In genomic region chr2:173193925-173194324, GRCh38 we compare ENCODE assay signal across 15 cellular contexts.
DNase-seq lines count a peak whose midpoint lies in the region; ATAC-seq, FAIRE-seq and TF ChIP-seq lines count a peak whose summit lies in the region.
"Had no signal": no experiment of that assay in that cellular context is flagged by ENCODE, and none has a peak within 500 bp of the region (broad histone marks: within the 10 kb centered on the region; RNA-seq: fewer than 3 reads in every experiment).

No MANE protein-coding gene starts in this region.

- peak overlapping the region; percentile 79; the same call in 1 of the 2 replicates for H2BK5ac ChIP-seq in H1 (ENCODE audit: low read depth, low read length)
- H2BK5ac ChIP-seq in mesendoderm (ENCODE audit: low read length) = peak overlapping the region; percentile 32

- H3K23ac ChIP-seq in H1 (ENCODE audit: insufficient read length) = no peak overlapping the region
- H3K23ac ChIP-seq in mesendoderm (ENCODE audit: low read length) = no peak overlapping the region

- H4K20me1 ChIP-seq in H1 (replicated peaks in 1 of 2; ENCODE audit: control insufficient read depth in 1 of 2, insufficient read depth in 2 of 2, low read length in 2 of 2) = no peaks in the 10 kb centered on the region

- POLR2A ChIA-PET in H1 (lab: Charles Lee; ENCODE audit: partially characterized antibody) = no interaction called here

- H3K4me2 ChIP-seq in H1 (ENCODE audit: insufficient read depth in 1 of 2, low read depth in 2 of 2, low read length in 2 of 2) (no peak overlapping the region), mesendoderm (ENCODE audit: low read length) (no peak overlapping the region)

- H3K23me2 ChIP-seq in H1 (ENCODE audit: low read depth, low read length) = no peaks in the 10 kb centered on the region

- TF ChIP-seq RAD21 in H1 (IDR thresholded peaks at IDR 0.05 in 1 of 2, conservative IDR thresholded peaks at IDR 0.05 in 1 of 2; ENCODE audit: low read depth in 2 of 2, low read length in 2 of 2) = no peak

- H3K56ac ChIP-seq in H1 (replicated peaks; ENCODE audit: insufficient read length, low read depth, low read length) (no peak overlapping the region), mesendoderm (ENCODE audit: low read length) (peak overlapping the region; percentile 81)

- H2AK5ac ChIP-seq in H1 (ENCODE audit: low read depth, low read length) = 0 out of 2 replicates have a peak overlapping the region, but pooled peaks have one; percentile 14
- peak overlapping the region; percentile 81 for H2AK5ac ChIP-seq in mesendoderm (ENCODE audit: low read length)

- H3K27ac ChIP-seq in H1 (ENCODE audit: low read depth, low read length) (no peak overlapping the region), mesendoderm (ENCODE audit: low read depth, low read length) (no peak overlapping the region)

- CTCF ChIA-PET in H1 (lab: Charles Lee; ENCODE audit: partially characterized antibody) = interaction anchor here (1.4 kb wide), 1 partner anchor 102 kb away, joined by 3 read pairs; no protein-coding TSS in a partner anchor

- H3K4me3 ChIP-seq in H1 (ENCODE audit: extremely low read depth in 1 of 4, insufficient read depth in 2 of 4, low read depth in 3 of 4, low read length in 4 of 4) (no peak overlapping the region), mesendoderm (ENCODE audit: low read length) (no peak overlapping the region)
- H3K4me3 ChIP-seq: HAP-1, uterus had no signal

- H2BK15ac ChIP-seq in H1 (ENCODE audit: low read length) (no peak overlapping the region), mesendoderm (replicated peaks; ENCODE audit: low read depth) (no peak overlapping the region)

- peak overlapping the region; percentile 56 for H3K18ac ChIP-seq in H1 (ENCODE audit: extremely low read depth, low read length)
- no peak overlapping the region for H3K18ac ChIP-seq in mesendoderm (ENCODE audit: low read length)

- peak overlapping the region; percentile 95; the same call in 1 of the 2 replicates for H2BK20ac ChIP-seq in H1 (ENCODE audit: low read length)

- peak overlapping the region; percentile 67 for H2BK120ac ChIP-seq in H1 (replicated peaks; ENCODE audit: low read depth, low read length)
- no peak overlapping the region for H2BK120ac ChIP-seq in mesendoderm (ENCODE audit: low read depth, low read length)

- ATAC-seq in GM21529 (IDR thresholded peaks at IDR 0.05; ENCODE audit: unreplicated experiment) = no peak
- ATAC-seq: T-helper 17 cell had no signal

- H3K4me1 ChIP-seq in H1 (replicated peaks in 1 of 4; ENCODE audit: control insufficient read depth in 3 of 4, insufficient read depth in 4 of 4, low read length in 3 of 4) = peaks cover 7 to 21% (median 16%) of the 10 kb centered on the region in 4 experiments; a peak in 5 of 7 replicates
- H3K4me1 ChIP-seq in mesendoderm (ENCODE audit: control insufficient read depth, low read depth, low read length) = peaks cover 21% of the 10 kb centered on the region

- H3K79me2 ChIP-seq in H1 (ENCODE audit: control insufficient read depth in 1 of 2, insufficient read depth in 2 of 2, low read length in 2 of 2) (no peaks in the 10 kb centered on the region), mesendoderm (ENCODE audit: control insufficient read depth, insufficient read depth, low read length) (no peaks in the 10 kb centered on the region)

- TF ChIP-seq POLR2A in H1 (IDR thresholded peaks at IDR 0.05; ENCODE audit: control extremely low read depth in 1 of 2, low read depth in 2 of 2, low read length in 2 of 2) = no peak

- no peak overlapping the region for H3K14ac ChIP-seq in H1 (ENCODE audit: insufficient read length)

- no peak for TF ChIP-seq EP300 in H1 (IDR thresholded peaks at IDR 0.05; ENCODE audit: borderline replicate concordance in 1 of 2, low read depth in 2 of 2, low read length in 2 of 2)

- H3K36me3 ChIP-seq in H1 (ENCODE audit: control insufficient read depth in 2 of 4, insufficient read depth in 4 of 4, low read length in 3 of 4) = no peaks in the 10 kb centered on the region
- no peaks in the 10 kb centered on the region for H3K36me3 ChIP-seq in mesendoderm (ENCODE audit: control insufficient read depth, insufficient read depth, low read length)
- H3K36me3 ChIP-seq: HAP-1, uterus had no signal

- H3K9ac ChIP-seq in H1 (replicated peaks in 1 of 4; ENCODE audit: extremely low read depth in 1 of 4, low read depth in 3 of 4, low read length in 3 of 4) = no peak overlapping the region
- peak overlapping the region; percentile 20 for H3K9ac ChIP-seq in mesendoderm (ENCODE audit: low read length)

- no peak overlapping the region for H2AFZ ChIP-seq in H1 (ENCODE audit: low read length)

- H3K9me3 ChIP-seq in H1 (ENCODE audit: insufficient read depth in 2 of 2, low read depth in 1 of 2, low read length in 1 of 2) = no peaks in the 10 kb centered on the region
- H3K9me3 ChIP-seq: HAP-1, uterus had no signal

- no peak overlapping the region for H4K8ac ChIP-seq in H1 (ENCODE audit: extremely low read depth, insufficient read depth, low read length)
- H4K8ac ChIP-seq in mesendoderm (ENCODE audit: low read depth, low read length) = no peak overlapping the region

- peak overlapping the region; percentile 50 for H4K91ac ChIP-seq in H1 (replicated peaks; ENCODE audit: insufficient read length, low read length)

- no peak for FAIRE-seq in H1 (lab: Jason Lieb, UNC)
- FAIRE-seq: GM12892 had no signal

- 60% methylated on average over 1 of the region's 1 CpG; no CpG with 5 or more reads in 1 of the 2 experiments for WGBS in H1 (ENCODE audit: extremely low coverage in 1 of 2, insufficient coverage in 1 of 2, insufficient read length in 1 of 2, insufficient replicate concordance in 2 of 2, low coverage in 1 of 2, low lambda C conversion rate in 2 of 2, missing lambda C conversion rate in 1 of 2), 2 experiments
- no CpG with 5 or more reads among the region's 1 CpG for WGBS in mesendoderm (ENCODE audit: extremely low coverage, insufficient coverage, low lambda C conversion rate)

- no peak for TF ChIP-seq CTCF in H1 (IDR thresholded peaks at IDR 0.05; ENCODE audit: control extremely low read depth in 1 of 3, insufficient read depth in 1 of 3, low read depth in 1 of 3, low read length in 3 of 3)

- H3K27me3 ChIP-seq in H1 (replicated peaks in 1 of 4; ENCODE audit: control insufficient read depth in 3 of 4, extremely low read depth in 1 of 4, insufficient read depth in 3 of 4, low read length in 3 of 4) = no peaks in the 10 kb centered on the region
- H3K27me3 ChIP-seq in mesendoderm (ENCODE audit: insufficient read depth, low read length, poor library complexity) = no peaks in the 10 kb centered on the region
- H3K27me3 ChIP-seq: uterus had no signal

- DNase-seq in ELR (ENCODE audit: low read depth) (peak; percentile 24), NCI-H226 (peak; percentile 12), H1 (ENCODE audit: low read depth in 1 of 2, low spot score in 2 of 2) (no peak), mesendoderm (peak; percentile 65), NAMALWA (ENCODE audit: low spot score) (no peak)
- DNase-seq in stimulated activated CD8-positive, alpha-beta memory T cell treated with anti-CD3 and anti-CD28 coated beads, Interleukin-4, amount 100 ng/mL, for 48 hours = no peak
- no peak for DNase-seq in stimulated activated CD4-positive, alpha-beta T cell treated with anti-CD3 and anti-CD28 coated beads, Interleukin-2, amount 100 ng/mL, for 24 hours
- DNase-seq: effector memory CD4-positive, alpha-beta T cell; NCI-H1417 treated with DMSO at 0.1 percent for 48 hours; Right ventricle myocardium superior; T-helper 17 cell; uterus had no signal

- no peak overlapping the region for H3K4ac ChIP-seq in H1 (replicated peaks; ENCODE audit: insufficient read length, low read depth, low read length)
- no peak overlapping the region for H3K4ac ChIP-seq in mesendoderm (ENCODE audit: low read depth, low read length)

- H3K79me1 ChIP-seq in H1 (ENCODE audit: low read depth, low read length) (no peaks in the 10 kb centered on the region), mesendoderm (ENCODE audit: low read length) (no peaks in the 10 kb centered on the region)

- peak overlapping the region; percentile 94 for H2BK12ac ChIP-seq in H1 (ENCODE audit: low read depth, low read length)

- H4K5ac ChIP-seq in H1 (ENCODE audit: insufficient read length, low read depth, low read length) (no peak overlapping the region), mesendoderm (ENCODE audit: low read length) (no peak overlapping the region)

TF ChIP-seq in H1, 55 proteins besides CTCF, POLR2A, EP300 and RAD21 (continues in another document):
- TF ChIP-seq SRF (IDR thresholded peaks at IDR 0.05; ENCODE audit: low read depth, low read length) (no peak), MAFK (IDR thresholded peaks at IDR 0.05; ENCODE audit: low read depth, low read length) (peak; percentile 79; the same call in 1 of the 2 replicates), NRF1 (IDR thresholded peaks at IDR 0.05; ENCODE audit: low read depth, low read length) (no peak)

Comparison
In these comparisons a context has a peak if more than half of its experiments do, and no peak if none do; other contexts are left out.
1. DNase-seq: peak in ELR (single experiment), NCI-H226 (single experiment) and mesendoderm (single experiment); none in H1 (0 of 2), stimulated activated CD8-positive, alpha-beta memory T cell treated with anti-CD3 and anti-CD28 coated beads, Interleukin-4, amount 100 ng/mL, for 48 hours (single experiment), NAMALWA (single experiment) and stimulated activated CD4-positive, alpha-beta T cell treated with anti-CD3 and anti-CD28 coated beads, Interleukin-2, amount 100 ng/mL, for 24 hours (0 of 2).